Comparison of ENCODE assay signal across 1 cellular context in the genomic region with DNA sequence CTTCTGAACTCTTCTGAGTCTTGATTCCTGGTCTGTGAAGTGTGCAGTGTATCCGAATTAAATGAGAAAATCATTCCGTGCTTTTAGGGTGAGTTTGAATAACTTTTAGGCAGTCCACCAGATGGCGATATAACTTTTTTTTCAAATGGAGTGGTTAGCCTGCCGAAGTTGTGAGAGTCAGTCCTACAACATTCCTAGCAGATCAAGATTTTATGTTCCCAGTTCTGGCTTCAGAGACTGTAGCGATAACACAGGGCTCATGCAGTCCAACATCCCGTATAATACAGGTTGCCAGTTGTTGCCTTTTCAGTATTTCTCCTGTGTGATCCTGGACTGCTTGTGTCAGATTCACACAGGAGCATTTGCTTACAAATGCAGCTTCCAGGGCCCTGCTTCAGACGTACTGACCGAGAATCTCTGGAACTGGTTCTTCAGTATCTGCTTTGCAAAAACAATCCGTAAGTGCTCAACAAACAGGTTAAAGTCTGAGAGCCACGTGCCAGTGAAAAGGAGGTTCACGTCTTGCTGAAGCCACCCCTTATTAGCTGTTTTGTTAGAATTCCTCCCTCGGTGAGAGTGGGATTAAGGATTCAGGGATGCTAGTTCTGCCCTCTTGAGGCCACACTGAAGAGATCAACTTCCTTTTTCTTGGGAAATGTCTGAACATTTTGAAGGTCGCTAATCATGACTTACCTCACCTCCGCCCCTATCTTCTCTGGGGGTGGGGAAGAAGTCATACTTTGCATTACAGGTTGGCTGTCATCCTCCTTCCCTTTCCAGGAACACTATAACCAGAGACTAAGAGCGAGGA.
TF ChIP-seq lines count a peak whose summit lies in the region.

No MANE protein-coding gene starts in this region.

TF ChIP-seq in Ishikawa, 13 proteins besides CTCF, POLR2A, EP300 and RAD21 (continued from another document):
- TF ChIP-seq REST (IDR thresholded peaks at IDR 0.05; ENCODE audit: low read depth) (no peak), ZBTB7A (IDR thresholded peaks at IDR 0.05; ENCODE audit: low read depth) (no peak), TEAD4 (IDR thresholded peaks at IDR 0.05) (no peak), NFIC (IDR thresholded peaks at IDR 0.05) (no peak), EGR1 (IDR thresholded peaks at IDR 0.05) (no peak)
- TF ChIP-seq, protein P1, sequence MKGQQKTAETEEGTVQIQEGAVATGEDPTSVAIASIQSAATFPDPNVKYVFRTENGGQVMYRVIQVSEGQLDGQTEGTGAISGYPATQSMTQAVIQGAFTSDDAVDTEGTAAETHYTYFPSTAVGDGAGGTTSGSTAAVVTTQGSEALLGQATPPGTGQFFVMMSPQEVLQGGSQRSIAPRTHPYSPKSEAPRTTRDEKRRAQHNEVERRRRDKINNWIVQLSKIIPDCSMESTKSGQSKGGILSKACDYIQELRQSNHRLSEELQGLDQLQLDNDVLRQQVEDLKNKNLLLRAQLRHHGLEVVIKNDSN (IDR thresholded peaks at IDR 0.05), result no peak
